20 cellular contexts compared by ENCODE assay signal in genomic region chr7:93911242-93911641, GRCh38. TPM values are rescaled to one million over a fixed set of nuclear protein-coding genes. Genes with fewer than 3 reads are reported as not detected.
"Had no signal": no experiment of that assay in that cellular context is flagged by ENCODE, and none has a peak within 500 bp of the region (broad histone marks: within the 10 kb centered on the region; RNA-seq: fewer than 3 reads in every experiment).

No MANE protein-coding gene starts in this region.

RNA-seq across cellular contexts. Expression of gene GNGT1, which starts 4.9 kb away (rescaled TPM):
- total RNA-seq: cardiac septum; dermis blood vessel endothelial cell; endothelial cell of umbilical vein; epithelial cell of proximal tubule; esophagus squamous epithelium; fibroblast of villous mesenchyme; frontal cortex; glomerular endothelial cell; kidney epithelial cell; left colon; liver; lung; mesothelial cell of epicardium; mucosa of descending colon; naive thymus-derived CD4-positive, alpha-beta T cell; osteoblast; progenitor cell of endocrine pancreas; suprapubic skin; transverse colon; upper lobe of right lung had no signal
- polyA plus RNA-seq: endothelial cell of umbilical vein; liver; lung; naive thymus-derived CD4-positive, alpha-beta T cell had no signal

RNA-seq across cellular contexts. Expression of gene GNG11, which starts 10.3 kb away (rescaled TPM):
- total RNA-seq: progenitor cell of endocrine pancreas had no signal
- polyA plus RNA-seq: naive thymus-derived CD4-positive, alpha-beta T cell had no signal

RNA-seq across cellular contexts. Expression of gene TFPI2, which starts 20.7 kb away (rescaled TPM):
- polyA plus RNA-seq: naive thymus-derived CD4-positive, alpha-beta T cell had no signal
